ENCODE assay signal across 11 cellular contexts in genomic region chr14:23055621-23056256, GRCh38. TPM values are rescaled to one million over a fixed set of nuclear protein-coding genes. Genes with fewer than 3 reads are reported as not detected.
DNase-seq lines count a peak whose midpoint lies in the region; ATAC-seq and TF ChIP-seq lines count a peak whose summit lies in the region.
"Had no signal": no experiment of that assay in that cellular context is flagged by ENCODE, and none has a peak within 500 bp of the region (broad histone marks: within the 10 kb centered on the region; RNA-seq: fewer than 3 reads in every experiment).

No MANE protein-coding gene starts in this region.

- H3K4me2 ChIP-seq in neural cell (ENCODE audit: low read length): peak overlapping the region; percentile 89

- H3K79me2 ChIP-seq in neural cell (replicated peaks; ENCODE audit: insufficient read depth, low read length): peaks cover 6% of the 10 kb centered on the region

- H3K36me3 ChIP-seq in CD8-positive, alpha-beta memory T cell (ENCODE audit: insufficient read depth, low read length): peaks cover 12% of the 10 kb centered on the region
- peaks cover 36% of the 10 kb centered on the region for H3K36me3 ChIP-seq in HUES6 (ENCODE audit: control insufficient read depth, insufficient read depth, low read length)
- no peaks in the 10 kb centered on the region for H3K36me3 ChIP-seq in neural cell (ENCODE audit: insufficient read depth, low read length)

- DNase-seq in CD8-positive, alpha-beta memory T cell: peak in 1 of 5 donors; percentile 17
- no peak for DNase-seq in chondrocyte (ENCODE audit: low spot score)
- no peak for DNase-seq in hippocampal formation (lab: John Stamatoyannopoulos, UW)
- no peak for DNase-seq in LoVo (ENCODE audit: low spot score)
- DNase-seq: NCI-H526 treated with DMSO at 0.1 percent for 48 hours had no signal

- POLR2A ChIA-PET in CD8-positive, alpha-beta memory T cell (lab: Charles Lee): interaction anchor here (1.4 kb wide), 1 partner anchor 69 kb away, joined by 6 read pairs; no protein-coding TSS in a partner anchor

- CTCF ChIA-PET in CD8-positive, alpha-beta memory T cell (lab: Charles Lee): interaction anchor here (0.6 to 21.2 kb wide), 10 partner anchors 12 to 169 kb away, joined by 3 to 732 read pairs (median 4); partner anchors contain the start of genes ACIN1, AJUBA and C14orf119

- H3K4me3 ChIP-seq in CD8-positive, alpha-beta memory T cell (ENCODE audit: low read length): no peak overlapping the region
- H3K4me3 ChIP-seq in HUES6 (ENCODE audit: low read depth, low read length) (peak overlapping the region; percentile 72), neural cell (ENCODE audit: low read length) (peak overlapping the region; percentile 84)

- H3K4me3 Mint-ChIP-seq in CD8-positive, alpha-beta memory T cell: peak overlapping the region; percentile 72 to 95 (median 83)
- no peak overlapping the region for H3K4me3 Mint-ChIP-seq in chondrocyte (ENCODE audit: unreplicated experiment)

- H3K9me3 ChIP-seq in CD8-positive, alpha-beta memory T cell (ENCODE audit: low read length): no peaks in the 10 kb centered on the region
- H3K9me3 ChIP-seq in HUES6 (ENCODE audit: control insufficient read depth, insufficient read depth, low read depth, low read length): no peaks in the 10 kb centered on the region
- H3K9me3 ChIP-seq in neural cell (ENCODE audit: low read length): no peaks in the 10 kb centered on the region

- H3K4me1 Mint-ChIP-seq in CD8-positive, alpha-beta memory T cell: peaks cover 16 to 19% (median 18%) of the 10 kb centered on the region in 3 donors
- peaks cover 23% of the 10 kb centered on the region for H3K4me1 Mint-ChIP-seq in chondrocyte (ENCODE audit: low read depth)

- TF ChIP-seq CTCF in chondrocyte (IDR thresholded peaks at IDR 0.05): no peak
- no peak for TF ChIP-seq CTCF in neural cell (IDR thresholded peaks at IDR 0.05; ENCODE audit: poor library complexity, severe bottlenecking)

- H3K36me3 Mint-ChIP-seq in CD8-positive, alpha-beta memory T cell: peaks cover 0 to 27% (median 4%) of the 10 kb centered on the region in 3 donors
- H3K36me3 Mint-ChIP-seq in chondrocyte (ENCODE audit: low read depth): peaks cover 7% of the 10 kb centered on the region

- no peaks in the 10 kb centered on the region for H3K9me2 ChIP-seq in neural cell (ENCODE audit: insufficient read depth, low read length)

- no peak overlapping the region for H3K27ac ChIP-seq in CD8-positive, alpha-beta memory T cell (ENCODE audit: low read depth, low read length)
- H3K27ac ChIP-seq in HUES6 (ENCODE audit: low read depth, low read length): no peak overlapping the region
- H3K27ac ChIP-seq in neural cell (ENCODE audit: low read length): no peak overlapping the region

- H3K4me1 ChIP-seq in CD8-positive, alpha-beta memory T cell (ENCODE audit: insufficient read depth, low read length): peaks cover 14% of the 10 kb centered on the region
- peaks cover 19% of the 10 kb centered on the region for H3K4me1 ChIP-seq in HUES6 (ENCODE audit: control insufficient read depth, insufficient read depth, low read length)

- no peaks in the 10 kb centered on the region for H3K27me3 Mint-ChIP-seq in CD8-positive, alpha-beta memory T cell
- no peaks in the 10 kb centered on the region for H3K27me3 Mint-ChIP-seq in chondrocyte (ENCODE audit: low read depth)

- ATAC-seq in GM21717 (IDR thresholded peaks at IDR 0.05; ENCODE audit: unreplicated experiment): no peak
- ATAC-seq in GM19463 (IDR thresholded peaks at IDR 0.05; ENCODE audit: unreplicated experiment): no peak

- no peaks in the 10 kb centered on the region for H3K9me3 Mint-ChIP-seq in CD8-positive, alpha-beta memory T cell
- H3K9me3 Mint-ChIP-seq in chondrocyte (ENCODE audit: low read depth): no peaks in the 10 kb centered on the region

- no peaks in the 10 kb centered on the region for H3F3A ChIP-seq in neural cell (ENCODE audit: insufficient read depth, low read length, poor library complexity, severe bottlenecking)

- H2AFZ ChIP-seq in neural cell (ENCODE audit: low read depth, low read length): no peak overlapping the region

- H3K27me3 ChIP-seq in CD8-positive, alpha-beta memory T cell (ENCODE audit: insufficient read depth, low read length, poor library complexity, severe bottlenecking): no peaks in the 10 kb centered on the region
- peaks cover 4% of the 10 kb centered on the region; the same call in 1 of the 2 replicates for H3K27me3 ChIP-seq in HUES6 (ENCODE audit: control insufficient read depth, insufficient read depth, low read length)
- H3K27me3 ChIP-seq in neural cell (ENCODE audit: insufficient read depth, low read depth, low read length): no peaks in the 10 kb centered on the region

- H3K27ac Mint-ChIP-seq in CD8-positive, alpha-beta memory T cell: peak overlapping the region in 1 of 8 donors; percentile 71
- H3K27ac Mint-ChIP-seq in chondrocyte (ENCODE audit: unreplicated experiment): peak overlapping the region; percentile 83

- TF ChIP-seq RAD21 in neural cell (conservative IDR thresholded peaks at IDR 0.05): no peak

- H3K9ac ChIP-seq in HUES6 (ENCODE audit: low read length) (no peak overlapping the region), neural cell (ENCODE audit: low read length) (peak overlapping the region; percentile 80)

- no peak for TF ChIP-seq EP300 in neural cell (conservative IDR thresholded peaks at IDR 0.05; ENCODE audit: poor library complexity, severe bottlenecking)

- H4K20me1 ChIP-seq in neural cell (ENCODE audit: insufficient read depth): no peaks in the 10 kb centered on the region

TF ChIP-seq in neural cell, 6 proteins besides CTCF, POLR2A, EP300 and RAD21:
- no peak for TF ChIP-seq POLR2AphosphoS5 (IDR thresholded peaks at IDR 0.05)
- no peak for TF ChIP-seq SMC3 (conservative IDR thresholded peaks at IDR 0.05; ENCODE audit: poor library complexity)
- TF ChIP-seq EZH2 (IDR thresholded peaks at IDR 0.05; ENCODE audit: borderline replicate concordance, insufficient read depth, low read length, poor library complexity, severe bottlenecking): no peak
- TF ChIP-seq MXI1 (conservative IDR thresholded peaks at IDR 0.05; ENCODE audit: poor library complexity, severe bottlenecking): no peak
- no peak for TF ChIP-seq TAF1 (IDR thresholded peaks at IDR 0.05; ENCODE audit: low read depth)
- no peak for TF ChIP-seq REST (IDR thresholded peaks at IDR 0.05; ENCODE audit: borderline replicate concordance)

RNA-seq across cellular contexts. Expression of gene CDH24, which starts 1.6 kb away (rescaled TPM):
- total RNA-seq in CD8-positive, alpha-beta memory T cell: under 1 TPM; 0.82 to 0.88 TPM
- 0.36 TPM for polyA plus RNA-seq in CD8-positive, alpha-beta memory T cell
- 9.3 to 10.6 TPM (median 10.2 TPM) in 3 replicates for total RNA-seq in chondrocyte
- polyA plus RNA-seq in neural cell: 31.7 and 37.0 TPM in 2 replicates
- polyA minus RNA-seq in neural cell: 28.6 and 37.7 TPM in 2 replicates

RNA-seq across cellular contexts. Expression of gene PSMB11, which starts 13.7 kb away (rescaled TPM):
- not detected for total RNA-seq in CD8-positive, alpha-beta memory T cell
- polyA plus RNA-seq in CD8-positive, alpha-beta memory T cell: not detected
- not detected in 3 replicates for total RNA-seq in chondrocyte
- not detected in 2 replicates for polyA plus RNA-seq in neural cell
- polyA minus RNA-seq in neural cell: not detected in 2 replicates
- total RNA-seq: dermis microvascular lymphatic vessel endothelial cell, left colon had no signal

RNA-seq across cellular contexts. Expression of gene PSMB5, which starts 21.0 kb away (rescaled TPM):
- 100 to 1,000 TPM; 186 to 198 TPM for total RNA-seq in CD8-positive, alpha-beta memory T cell
- polyA plus RNA-seq in CD8-positive, alpha-beta memory T cell: 37.1 TPM
- total RNA-seq in chondrocyte: 151 to 207 TPM (median 172 TPM) in 3 replicates
- 147 and 168 TPM in 2 replicates for polyA plus RNA-seq in neural cell
- polyA minus RNA-seq in neural cell: 118 and 123 TPM in 2 replicates

RNA-seq across cellular contexts. Expression of gene ACIN1, which starts 39.2 kb away (rescaled TPM):
- total RNA-seq in CD8-positive, alpha-beta memory T cell: 100 to 1,000 TPM; 195 to 198 TPM
- polyA plus RNA-seq in CD8-positive, alpha-beta memory T cell: 15.1 TPM
- 129 to 169 TPM (median 137 TPM) in 3 replicates for total RNA-seq in chondrocyte
- polyA plus RNA-seq in neural cell: 132 and 143 TPM in 2 replicates
- polyA minus RNA-seq in neural cell: 137 and 139 TPM in 2 replicates

RNA-seq across cellular contexts. Expression of gene C14orf119, which starts 39.6 kb away (rescaled TPM):
- 10 to 100 TPM; 52.5 to 55.6 TPM for total RNA-seq in CD8-positive, alpha-beta memory T cell
- polyA plus RNA-seq in CD8-positive, alpha-beta memory T cell: 112 TPM
- 51.0 to 56.8 TPM (median 52.5 TPM) in 3 replicates for total RNA-seq in chondrocyte
- polyA plus RNA-seq in neural cell: 23.3 and 26.4 TPM in 2 replicates
- polyA minus RNA-seq in neural cell: 14.6 and 19.2 TPM in 2 replicates
